In the genomic region with DNA sequence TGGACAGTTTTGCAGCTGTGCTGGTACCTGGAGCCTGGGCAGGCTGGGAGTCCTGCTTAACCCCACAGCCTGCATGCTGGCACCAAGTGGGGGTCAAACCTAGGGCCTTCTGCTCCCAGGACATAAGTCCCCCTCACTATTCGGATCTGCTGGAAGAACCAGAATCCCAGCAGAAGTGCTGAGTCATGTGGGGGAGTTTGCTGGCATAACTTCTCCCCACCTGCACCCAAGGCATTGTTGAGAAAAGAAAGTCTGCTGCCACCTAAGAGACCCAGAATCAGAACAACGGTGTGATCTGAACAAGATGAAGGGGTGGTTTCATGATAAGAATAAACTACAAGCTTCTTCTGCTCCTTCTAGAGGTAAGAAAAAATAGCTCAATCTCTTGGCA, we compare ENCODE assay signal across 1 cellular context.
TF ChIP-seq lines count a peak whose summit lies in the region.

No MANE protein-coding gene starts in this region.

TF ChIP-seq in GM23338, 12 proteins besides CTCF, POLR2A, EP300 and RAD21 (continued from another document):
- TF ChIP-seq ZNF114 (CRISPR knock-in tag; IDR thresholded peaks at IDR 0.05) (no peak), JUNB (IDR thresholded peaks at IDR 0.05; ENCODE audit: unreplicated experiment) (no peak), EZH2 (IDR thresholded peaks at IDR 0.05; ENCODE audit: low read depth, unreplicated experiment) (no peak), ZNF331 (CRISPR knock-in tag; IDR thresholded peaks at IDR 0.05; ENCODE audit: low read depth) (no peak), CREB1 (CRISPR knock-in tag; IDR thresholded peaks at IDR 0.05; ENCODE audit: low read depth) (no peak)
- TF ChIP-seq, protein P1, sequence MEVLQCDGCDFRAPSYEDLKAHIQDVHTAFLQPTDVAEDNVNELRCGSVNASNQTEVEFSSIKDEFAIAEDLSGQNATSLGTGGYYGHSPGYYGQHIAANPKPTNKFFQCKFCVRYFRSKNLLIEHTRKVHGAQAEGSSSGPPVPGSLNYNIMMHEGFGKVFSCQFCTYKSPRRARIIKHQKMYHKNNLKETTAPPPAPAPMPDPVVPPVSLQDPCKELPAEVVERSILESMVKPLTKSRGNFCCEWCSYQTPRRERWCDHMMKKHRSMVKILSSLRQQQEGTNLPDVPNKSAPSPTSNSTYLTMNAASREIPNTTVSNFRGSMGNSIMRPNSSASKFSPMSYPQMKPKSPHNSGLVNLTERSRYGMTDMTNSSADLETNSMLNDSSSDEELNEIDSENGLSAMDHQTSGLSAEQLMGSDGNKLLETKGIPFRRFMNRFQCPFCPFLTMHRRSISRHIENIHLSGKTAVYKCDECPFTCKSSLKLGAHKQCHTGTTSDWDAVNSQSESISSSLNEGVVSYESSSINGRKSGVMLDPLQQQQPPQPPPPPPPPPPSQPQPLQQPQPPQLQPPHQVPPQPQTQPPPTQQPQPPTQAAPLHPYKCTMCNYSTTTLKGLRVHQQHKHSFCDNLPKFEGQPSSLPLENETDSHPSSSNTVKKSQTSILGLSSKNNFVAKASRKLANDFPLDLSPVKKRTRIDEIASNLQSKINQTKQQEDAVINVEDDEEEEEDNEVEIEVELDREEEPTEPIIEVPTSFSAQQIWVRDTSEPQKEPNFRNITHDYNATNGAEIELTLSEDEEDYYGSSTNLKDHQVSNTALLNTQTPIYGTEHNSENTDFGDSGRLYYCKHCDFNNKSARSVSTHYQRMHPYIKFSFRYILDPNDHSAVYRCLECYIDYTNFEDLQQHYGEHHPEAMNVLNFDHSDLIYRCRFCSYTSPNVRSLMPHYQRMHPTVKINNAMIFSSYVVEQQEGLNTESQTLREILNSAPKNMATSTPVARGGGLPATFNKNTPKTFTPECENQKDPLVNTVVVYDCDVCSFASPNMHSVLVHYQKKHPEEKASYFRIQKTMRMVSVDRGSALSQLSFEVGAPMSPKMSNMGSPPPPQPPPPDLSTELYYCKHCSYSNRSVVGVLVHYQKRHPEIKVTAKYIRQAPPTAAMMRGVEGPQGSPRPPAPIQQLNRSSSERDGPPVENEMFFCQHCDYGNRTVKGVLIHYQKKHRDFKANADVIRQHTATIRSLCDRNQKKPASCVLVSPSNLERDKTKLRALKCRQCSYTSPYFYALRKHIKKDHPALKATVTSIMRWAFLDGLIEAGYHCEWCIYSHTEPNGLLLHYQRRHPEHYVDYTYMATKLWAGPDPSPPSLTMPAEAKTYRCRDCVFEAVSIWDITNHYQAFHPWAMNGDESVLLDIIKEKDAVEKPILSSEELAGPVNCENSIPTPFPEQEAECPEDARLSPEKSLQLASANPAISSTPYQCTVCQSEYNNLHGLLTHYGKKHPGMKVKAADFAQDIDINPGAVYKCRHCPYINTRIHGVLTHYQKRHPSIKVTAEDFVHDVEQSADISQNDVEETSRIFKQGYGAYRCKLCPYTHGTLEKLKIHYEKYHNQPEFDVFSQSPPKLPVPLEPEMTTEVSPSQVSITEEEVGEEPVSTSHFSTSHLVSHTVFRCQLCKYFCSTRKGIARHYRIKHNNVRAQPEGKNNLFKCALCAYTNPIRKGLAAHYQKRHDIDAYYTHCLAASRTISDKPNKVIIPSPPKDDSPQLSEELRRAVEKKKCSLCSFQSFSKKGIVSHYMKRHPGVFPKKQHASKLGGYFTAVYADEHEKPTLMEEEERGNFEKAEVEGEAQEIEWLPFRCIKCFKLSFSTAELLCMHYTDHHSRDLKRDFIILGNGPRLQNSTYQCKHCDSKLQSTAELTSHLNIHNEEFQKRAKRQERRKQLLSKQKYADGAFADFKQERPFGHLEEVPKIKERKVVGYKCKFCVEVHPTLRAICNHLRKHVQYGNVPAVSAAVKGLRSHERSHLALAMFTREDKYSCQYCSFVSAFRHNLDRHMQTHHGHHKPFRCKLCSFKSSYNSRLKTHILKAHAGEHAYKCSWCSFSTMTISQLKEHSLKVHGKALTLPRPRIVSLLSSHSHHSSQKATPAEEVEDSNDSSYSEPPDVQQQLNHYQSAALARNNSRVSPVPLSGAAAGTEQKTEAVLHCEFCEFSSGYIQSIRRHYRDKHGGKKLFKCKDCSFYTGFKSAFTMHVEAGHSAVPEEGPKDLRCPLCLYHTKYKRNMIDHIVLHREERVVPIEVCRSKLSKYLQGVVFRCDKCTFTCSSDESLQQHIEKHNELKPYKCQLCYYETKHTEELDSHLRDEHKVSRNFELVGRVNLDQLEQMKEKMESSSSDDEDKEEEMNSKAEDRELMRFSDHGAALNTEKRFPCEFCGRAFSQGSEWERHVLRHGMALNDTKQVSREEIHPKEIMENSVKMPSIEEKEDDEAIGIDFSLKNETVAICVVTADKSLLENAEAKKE (CRISPR knock-in tag; IDR thresholded peaks at IDR 0.05) = no peak
